Comparison of ENCODE assay signal across 18 cellular contexts in the genomic region with DNA sequence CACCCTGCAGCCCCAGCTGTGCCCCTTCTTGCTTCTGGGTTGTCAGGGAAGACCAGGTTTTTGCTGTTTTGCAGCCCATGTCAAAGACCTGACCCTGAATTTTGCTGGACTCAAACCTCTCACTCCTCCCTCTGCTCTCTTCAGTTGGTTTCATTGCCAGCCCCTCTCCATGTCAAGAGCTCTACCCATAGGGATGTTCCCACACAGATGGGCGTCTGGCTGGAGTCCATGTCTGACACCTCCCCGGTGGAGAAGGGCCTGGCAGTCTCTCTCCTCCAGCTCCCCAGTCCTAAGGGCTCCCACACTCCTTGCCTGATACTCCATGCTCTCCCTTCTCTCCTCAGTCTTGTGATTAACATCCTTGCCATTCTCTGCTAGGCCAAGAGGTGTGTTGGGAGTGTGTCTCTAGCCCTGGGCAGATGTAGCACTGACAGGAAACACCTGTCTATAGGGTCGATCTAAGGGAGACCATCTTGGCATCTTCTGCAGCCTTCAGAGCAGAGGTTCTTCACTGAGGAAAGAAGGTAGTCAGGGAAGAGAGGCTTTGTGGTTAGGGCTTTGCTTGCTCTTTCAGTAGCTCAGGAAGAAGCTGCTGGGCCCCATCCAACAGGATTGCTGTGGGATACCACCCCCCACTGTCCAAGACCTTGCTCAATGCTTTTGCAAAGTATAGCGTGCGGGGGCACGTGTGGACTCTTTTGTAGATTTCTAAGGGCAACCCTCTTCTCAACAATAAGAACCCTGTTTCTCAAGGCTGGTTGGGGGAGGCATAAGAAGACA. TPM values are rescaled to one million over a fixed set of nuclear protein-coding genes. Genes with fewer than 3 reads are reported as not detected.
"Had no signal": no experiment of that assay in that cellular context is flagged by ENCODE, and none has a peak within 500 bp of the region (broad histone marks: within the 10 kb centered on the region; RNA-seq: fewer than 3 reads in every experiment).

No MANE protein-coding gene starts in this region.

- H3K27ac ChIP-seq: cardiac muscle cell, left ventricle myocardium inferior, neutrophil, tibial nerve, uterus had no signal

- H3K9me3 ChIP-seq: left ventricle myocardium inferior, neutrophil, tibial nerve, uterus had no signal

- ATAC-seq: activated CD8-positive, alpha-beta T cell treated with anti-CD3 and anti-CD28 coated beads, Interleukin-2, amount 10 ng/mL, durations not matched to agents 7 days and 5 days; activated naive CD4-positive, alpha-beta T cell treated with anti-CD3 and anti-CD28 coated beads, Interleukin-2, amount 50 U/mL, for 72 hours; activated T-cell treated with anti-CD3 and anti-CD28 coated beads, Interleukin-2, amount 50 U/mL, for 72 hours; esophagus mucosa; naive thymus-derived CD8-positive, alpha-beta T cell; stimulated activated naive B cell treated with anti-CD40 and anti-IgM and Interleukin-4, amounts not matched to agents 10 μg/mL and 1 μg/mL and 100 μg/mL, for 72 hours had no signal

- H3K4me3 ChIP-seq: cardiac muscle cell, left ventricle myocardium inferior, tibial nerve, uterus had no signal

- H3K4me1 ChIP-seq: uterus had no signal

- H3K36me3 ChIP-seq: cardiac muscle cell, left ventricle myocardium inferior, neutrophil, tibial nerve, uterus had no signal

- H3K27me3 ChIP-seq: uterus had no signal

- DNase-seq: activated CD4-positive, alpha-beta T cell treated with anti-CD3 and anti-CD28 coated beads, Interleukin-2, amount 10 ng/mL, durations not matched to agents 24 days and 14 days; activated CD4-positive, CD25-positive, alpha-beta regulatory T cell; activated CD8-positive, alpha-beta memory T cell treated with anti-CD3 and anti-CD28 coated beads, Interleukin-2, amount 50 U/mL, for 4 hours; activated CD8-positive, alpha-beta T cell treated with anti-CD3 and anti-CD28 coated beads, Interleukin-2, amount 10 ng/mL, durations not matched to agents 7 days and 5 days; activated gamma-delta T cell; activated T-cell treated with anti-CD3 and anti-CD28 coated beads, Interleukin-2, amount 50 U/mL, for 72 hours; left ventricle myocardium inferior; mesenchymal stem cell; stimulated activated CD4-positive, alpha-beta T cell treated with anti-CD3 and anti-CD28 coated beads, Interleukin-2, amount 100 ng/mL, for 48 hours; stimulated activated naive B cell treated with anti-CD40 and anti-IgM and Interleukin-4, amounts not matched to agents 10 μg/mL and 1 μg/mL and 100 μg/mL, for 72 hours; T-helper 2 cell; uterus had no signal

RNA-seq across cellular contexts. Expression of a gene that starts 41.7 kb away (rescaled TPM):
- total RNA-seq: uterus had no signal
- polyA plus RNA-seq: naive thymus-derived CD8-positive, alpha-beta T cell had no signal
